In genomic region chr17:76314392-76315227, GRCh38 we compare ENCODE assay signal across 21 cellular contexts. TPM values are rescaled to one million over a fixed set of nuclear protein-coding genes. Genes with fewer than 3 reads are reported as not detected.
DNase-seq lines count a peak whose midpoint lies in the region; ATAC-seq, FAIRE-seq and TF ChIP-seq lines count a peak whose summit lies in the region.
"Had no signal": no experiment of that assay in that cellular context is flagged by ENCODE, and none has a peak within 500 bp of the region (broad histone marks: within the 10 kb centered on the region; RNA-seq: fewer than 3 reads in every experiment).

No MANE protein-coding gene starts in this region.

- no peak for TF ChIP-seq CTCF in endothelial cell of umbilical vein (IDR thresholded peaks at IDR 0.05; ENCODE audit: extremely low read depth in 1 of 2, insufficient read depth in 1 of 2, low read depth in 1 of 2, low read length in 2 of 2)
- TF ChIP-seq CTCF in mesothelial cell of epicardium (IDR thresholded peaks at IDR 0.05; ENCODE audit: unreplicated experiment): no peak
- no peak for TF ChIP-seq CTCF in vagina (IDR thresholded peaks at IDR 0.05)

- H3K36me3 ChIP-seq in endothelial cell of umbilical vein (ENCODE audit: control insufficient read depth in 2 of 2, extremely low read depth in 1 of 2, insufficient read depth in 2 of 2, low read length in 2 of 2) (peaks cover 15 to 25% of the 10 kb centered on the region in 2 experiments), vagina (peaks cover 0 to 44% of the 10 kb centered on the region in 2 donors)

- no peak overlapping the region for H2AFZ ChIP-seq in endothelial cell of umbilical vein (ENCODE audit: low read depth, low read length)
- H2AFZ ChIP-seq: GM23248 had no signal

- H3K4me1 ChIP-seq in endothelial cell of umbilical vein (ENCODE audit: control insufficient read depth, extremely low read depth, insufficient read depth, low read length) (peaks cover 30% of the 10 kb centered on the region), vagina (no peaks in the 10 kb centered on the region)
- H3K4me1 ChIP-seq: body of pancreas had no signal

- TF ChIP-seq POLR2A in endothelial cell of umbilical vein (IDR thresholded peaks at IDR 0.05; ENCODE audit: low read depth, low read length) (no peak), vagina (IDR thresholded peaks at IDR 0.05) (no peak)

- intact Hi-C loops in endothelial cell of umbilical vein (cut with micrococcal nuclease) (loop anchor here (1.0 to 10.0 kb wide), 4 partner anchors 39 to 190 kb away; partner anchors contain the start of genes PRPSAP1, RHBDF2 and SPHK1), vagina (cut with DNase I) (no loop called here)

- peak overlapping the region; percentile 53 for H3K9ac ChIP-seq in endothelial cell of umbilical vein (replicated peaks; ENCODE audit: extremely low read depth, insufficient read depth, low read length)
- H3K9ac ChIP-seq: GM23248 had no signal

- FAIRE-seq in endothelial cell of umbilical vein (lab: Jason Lieb, UNC): peak; percentile 83
- FAIRE-seq: A204.1 had no signal

- H3K27ac Mint-ChIP-seq in activated T-cell treated with anti-CD3 and anti-CD28 coated beads, Interleukin-2, amount 50 U/mL, for 72 hours: peak overlapping the region; percentile 77
- H3K27ac Mint-ChIP-seq in activated T-cell treated with anti-CD3 and anti-CD28 coated beads, Interleukin-2, amount 50 U/mL, for 24 hours: no peak overlapping the region
- peak overlapping the region; percentile 80 for H3K27ac Mint-ChIP-seq in mesothelial cell of epicardium
- H3K27ac Mint-ChIP-seq: activated naive CD4-positive, alpha-beta T cell treated with anti-CD3 and anti-CD28 coated beads, Interleukin-2, amount 50 U/mL, for 24 hours had no signal

- CTCF ChIA-PET in endothelial cell of umbilical vein (lab: Charles Lee): interaction anchor here (1.0 to 2.8 kb wide), 4 partner anchors 37 to 83 kb away, joined by 3 to 21 read pairs (median 7); partner anchors contain the start of gene SPHK1

- H3K27me3 Mint-ChIP-seq in activated T-cell treated with anti-CD3 and anti-CD28 coated beads, Interleukin-2, amount 50 U/mL, for 72 hours (ENCODE audit: low read depth): no peaks in the 10 kb centered on the region
- no peaks in the 10 kb centered on the region for H3K27me3 Mint-ChIP-seq in activated T-cell treated with anti-CD3 and anti-CD28 coated beads, Interleukin-2, amount 50 U/mL, for 24 hours
- H3K27me3 Mint-ChIP-seq in mesothelial cell of epicardium (ENCODE audit: low read depth): no peaks in the 10 kb centered on the region
- H3K27me3 Mint-ChIP-seq: activated naive CD4-positive, alpha-beta T cell treated with anti-CD3 and anti-CD28 coated beads, Interleukin-2, amount 50 U/mL, for 24 hours; CD8-positive, alpha-beta memory T cell; natural killer cell treated with Interleukin-12 subunit alpha and Interleukin-12 subunit beta and Interleukin-15 and Interleukin-18, amount 100 ng/mL, for 72 hours had no signal

- H3K4me3 ChIP-seq in endothelial cell of umbilical vein (replicated peaks in 1 of 3; ENCODE audit: insufficient read depth in 1 of 3, low read depth in 1 of 3, low read length in 3 of 3) (peak overlapping the region in 1 of 3 experiments; percentile 23), vagina (peak overlapping the region in 1 of 2 donors; percentile 21)
- H3K4me3 ChIP-seq: body of pancreas, GM23248, testis had no signal

- no peaks in the 10 kb centered on the region for H3K9me3 ChIP-seq in endothelial cell of umbilical vein (replicated peaks; ENCODE audit: control insufficient read depth, insufficient read depth, low read length)
- H3K9me3 ChIP-seq in vagina: no peaks in the 10 kb centered on the region
- H3K9me3 ChIP-seq: body of pancreas, testis had no signal

- no peaks in the 10 kb centered on the region for H3K4me1 Mint-ChIP-seq in activated T-cell treated with anti-CD3 and anti-CD28 coated beads, Interleukin-2, amount 50 U/mL, for 72 hours (ENCODE audit: low read depth)
- H3K4me1 Mint-ChIP-seq in activated T-cell treated with anti-CD3 and anti-CD28 coated beads, Interleukin-2, amount 50 U/mL, for 24 hours (ENCODE audit: low read depth): no peaks in the 10 kb centered on the region
- H3K4me1 Mint-ChIP-seq in mesothelial cell of epicardium: peaks cover 6% of the 10 kb centered on the region

- no peak overlapping the region for H3K4me3 Mint-ChIP-seq in activated T-cell treated with anti-CD3 and anti-CD28 coated beads, Interleukin-2, amount 50 U/mL, for 72 hours
- H3K4me3 Mint-ChIP-seq in activated T-cell treated with anti-CD3 and anti-CD28 coated beads, Interleukin-2, amount 50 U/mL, for 24 hours: no peak overlapping the region
- no peak overlapping the region for H3K4me3 Mint-ChIP-seq in mesothelial cell of epicardium
- H3K4me3 Mint-ChIP-seq: activated naive CD4-positive, alpha-beta T cell treated with anti-CD3 and anti-CD28 coated beads, Interleukin-2, amount 50 U/mL, for 24 hours; CD8-positive, alpha-beta memory T cell; natural killer cell treated with Interleukin-12 subunit alpha and Interleukin-12 subunit beta and Interleukin-15 and Interleukin-18, amount 100 ng/mL, for 72 hours had no signal

- no peaks in the 10 kb centered on the region for H3K27me3 ChIP-seq in endothelial cell of umbilical vein (ENCODE audit: control insufficient read depth in 2 of 2, insufficient read depth in 2 of 2, low read length in 2 of 2)
- no peaks in the 10 kb centered on the region for H3K27me3 ChIP-seq in vagina
- H3K27me3 ChIP-seq: body of pancreas, testis had no signal

- POLR2A ChIA-PET in endothelial cell of umbilical vein (lab: Charles Lee): interaction anchor here (0.6 to 1.6 kb wide), 4 partner anchors 20 to 71 kb away, joined by 3 to 8 read pairs (median 5); partner anchors contain the start of genes PRPSAP1 and SPHK1

- peaks cover 2% of the 10 kb centered on the region for H3K79me2 ChIP-seq in endothelial cell of umbilical vein (ENCODE audit: control insufficient read depth, insufficient read depth, low read length)

- no peaks in the 10 kb centered on the region for H3K9me1 ChIP-seq in endothelial cell of umbilical vein (replicated peaks; ENCODE audit: control insufficient read depth, extremely low read depth, insufficient read depth, low read length)

- BruUV-seq in endothelial cell of umbilical vein (replicated peaks; lab: Mats Ljungman, UMichigan): TSS peak; percentile 70

- H3K9me3 Mint-ChIP-seq in activated T-cell treated with anti-CD3 and anti-CD28 coated beads, Interleukin-2, amount 50 U/mL, for 72 hours: no peaks in the 10 kb centered on the region
- no peaks in the 10 kb centered on the region for H3K9me3 Mint-ChIP-seq in activated T-cell treated with anti-CD3 and anti-CD28 coated beads, Interleukin-2, amount 50 U/mL, for 24 hours
- H3K9me3 Mint-ChIP-seq in mesothelial cell of epicardium: no peaks in the 10 kb centered on the region
- H3K9me3 Mint-ChIP-seq: activated naive CD4-positive, alpha-beta T cell treated with anti-CD3 and anti-CD28 coated beads, Interleukin-2, amount 50 U/mL, for 24 hours; CD8-positive, alpha-beta memory T cell; natural killer cell treated with Interleukin-12 subunit alpha and Interleukin-12 subunit beta and Interleukin-15 and Interleukin-18, amount 100 ng/mL, for 72 hours had no signal

- no peak for ATAC-seq in activated T-cell treated with anti-CD3 and anti-CD28 coated beads, Interleukin-2, amount 50 U/mL, for 72 hours (replicated peaks in 1 of 2)
- no peak for ATAC-seq in HG03280 (IDR thresholded peaks at IDR 0.05; ENCODE audit: unreplicated experiment)
- ATAC-seq: activated CD4-positive, CD25-positive, alpha-beta regulatory T cell treated with anti-CD3 and anti-CD28 coated beads, Interleukin-2, amount 50 U/mL, for 24 hours; body of pancreas; natural killer cell treated with Interleukin-12 subunit alpha and Interleukin-12 subunit beta and Interleukin-15 and Interleukin-18, amount 100 ng/mL, for 72 hours; PC-3 had no signal

- in situ Hi-C loops in ACHN (cut with HindIII; ENCODE audit: low pct_ligation_motif_present, low pct_unique_long_range_greater_than_20kb, low sequenced_read_pairs): no loop called here

- peaks cover 2% of the 10 kb centered on the region for H4K20me1 ChIP-seq in endothelial cell of umbilical vein (replicated peaks; ENCODE audit: control insufficient read depth, extremely low read depth, insufficient read depth, low read length)

- dilution Hi-C loops in endothelial cell of umbilical vein (cut with MboI; ENCODE audit: extremely low pct_ligation_motif_present, low sequenced_read_pairs): no loop called here

- H3K27ac ChIP-seq in endothelial cell of umbilical vein (ENCODE audit: insufficient read depth, low read depth, low read length) (peak overlapping the region; percentile 71), vagina (peak overlapping the region; percentile 22)
- H3K27ac ChIP-seq: body of pancreas, GM23248 had no signal

- H3K4me2 ChIP-seq in endothelial cell of umbilical vein (ENCODE audit: insufficient read depth, low read length): peak overlapping the region; percentile 68

- H3K36me3 Mint-ChIP-seq in activated T-cell treated with anti-CD3 and anti-CD28 coated beads, Interleukin-2, amount 50 U/mL, for 72 hours (ENCODE audit: insufficient read depth in 2 of 2): peaks cover 0 to 2% of the 10 kb centered on the region in 2 donors
- H3K36me3 Mint-ChIP-seq in activated T-cell treated with anti-CD3 and anti-CD28 coated beads, Interleukin-2, amount 50 U/mL, for 24 hours (ENCODE audit: low read depth): peaks cover 57% of the 10 kb centered on the region
- H3K36me3 Mint-ChIP-seq in mesothelial cell of epicardium: peaks cover 30% of the 10 kb centered on the region
- H3K36me3 Mint-ChIP-seq: natural killer cell treated with Interleukin-12 subunit alpha and Interleukin-12 subunit beta and Interleukin-15 and Interleukin-18, amount 100 ng/mL, for 72 hours had no signal

- no peak for DNase-seq in activated T-cell treated with anti-CD3 and anti-CD28 coated beads, Interleukin-2, amount 50 U/mL, for 72 hours
- DNase-seq in activated T-cell treated with anti-CD3 and anti-CD28 coated beads, Interleukin-2, amount 50 U/mL, for 24 hours: no peak
- peak; percentile 88 for DNase-seq in endothelial cell of umbilical vein (ENCODE audit: low read depth, low spot score)
- DNase-seq in mesothelial cell of epicardium (ENCODE audit: low spot score in 2 of 2, unreplicated experiment in 2 of 2): no peak
- DNase-seq in vagina (ENCODE audit: extremely low spot score in 2 of 2): no peak
- DNase-seq in ACHN: no peak
- no peak for DNase-seq in SW 1271 (lab: John Stamatoyannopoulos, UW)
- DNase-seq: activated CD8-positive, alpha-beta memory T cell treated with anti-CD3 and anti-CD28 coated beads, Interleukin-2, amount 50 U/mL, for 4 hours; body of pancreas; CD8-positive, alpha-beta memory T cell; GM23248; NCI-H146; NCI-H524; PC-3; stimulated activated CD4-positive, alpha-beta T cell treated with anti-CD3 and anti-CD28 coated beads, Interleukin-2, amount 100 ng/mL, for 24 hours; testis had no signal

RNA-seq across cellular contexts. Expression of gene QRICH2, which starts 6.5 kb away (rescaled TPM):
- total RNA-seq in activated T-cell treated with anti-CD3 and anti-CD28 coated beads, Interleukin-2, amount 50 U/mL, for 72 hours: 1 to 10 TPM; 3.1 to 4.5 TPM
- total RNA-seq in endothelial cell of umbilical vein (7.2 and 9.6 TPM in 2 replicates), mesothelial cell of epicardium (7.2 to 8.6 TPM (median 7.7 TPM) in 3 replicates), vagina (10.8 TPM)
- polyA plus RNA-seq in endothelial cell of umbilical vein: 6.7 and 9.8 TPM in 2 replicates
- 2.0 and 3.5 TPM in 2 replicates for polyA plus RNA-seq in endothelial cell of umbilical vein (2011; cell fraction: cytosol; rRNA removed)
- polyA plus RNA-seq in endothelial cell of umbilical vein (2011; cell fraction: nucleus; rRNA removed): 32.0 and 38.0 TPM in 2 replicates
- polyA plus RNA-seq in endothelial cell of umbilical vein (2012): 2.2 and 2.7 TPM in 2 replicates
- polyA minus RNA-seq in endothelial cell of umbilical vein: 14.4 and 15.6 TPM in 2 replicates
- polyA minus RNA-seq in endothelial cell of umbilical vein (2011; cell fraction: cytosol; rRNA and poly(A)+ RNA removed): 1.5 TPM
- 13.0 and 14.6 TPM in 2 replicates for polyA minus RNA-seq in endothelial cell of umbilical vein (2011; cell fraction: nucleus; rRNA and poly(A)+ RNA removed)

RNA-seq across cellular contexts. Expression of gene PRPSAP1, which starts 39.1 kb away (rescaled TPM):
- 10 to 100 TPM; 46.4 to 52.6 TPM for total RNA-seq in activated T-cell treated with anti-CD3 and anti-CD28 coated beads, Interleukin-2, amount 50 U/mL, for 72 hours
- total RNA-seq in endothelial cell of umbilical vein (79.1 and 90.2 TPM in 2 replicates), mesothelial cell of epicardium (51.3 to 57.7 TPM (median 57.6 TPM) in 3 replicates), vagina (92.6 TPM)
- 106 and 123 TPM in 2 replicates for polyA plus RNA-seq in endothelial cell of umbilical vein
- polyA plus RNA-seq in endothelial cell of umbilical vein (2011; cell fraction: cytosol; rRNA removed): 117 and 119 TPM in 2 replicates
- polyA plus RNA-seq in endothelial cell of umbilical vein (2011; cell fraction: nucleus; rRNA removed): 331 and 391 TPM in 2 replicates
- polyA plus RNA-seq in endothelial cell of umbilical vein (2012): 70.0 and 80.9 TPM in 2 replicates
- polyA minus RNA-seq in endothelial cell of umbilical vein: 111 and 140 TPM in 2 replicates
- 35.5 TPM for polyA minus RNA-seq in endothelial cell of umbilical vein (2011; cell fraction: cytosol; rRNA and poly(A)+ RNA removed)
- 121 and 170 TPM in 2 replicates for polyA minus RNA-seq in endothelial cell of umbilical vein (2011; cell fraction: nucleus; rRNA and poly(A)+ RNA removed)

RNA-seq across cellular contexts. Expression of gene UBALD2, which starts 49.5 kb away (rescaled TPM):
- 100 to 1,000 TPM; 629 to 707 TPM for total RNA-seq in activated T-cell treated with anti-CD3 and anti-CD28 coated beads, Interleukin-2, amount 50 U/mL, for 72 hours
- total RNA-seq in endothelial cell of umbilical vein (70.9 and 75.2 TPM in 2 replicates), mesothelial cell of epicardium (25.3 to 26.4 TPM (median 25.7 TPM) in 3 replicates), vagina (18.4 TPM)
- polyA plus RNA-seq in endothelial cell of umbilical vein: 46.9 and 83.6 TPM in 2 replicates
- 31.1 and 40.9 TPM in 2 replicates for polyA plus RNA-seq in endothelial cell of umbilical vein (2011; cell fraction: cytosol; rRNA removed)
- polyA plus RNA-seq in endothelial cell of umbilical vein (2011; cell fraction: nucleus; rRNA removed): 22.5 and 28.4 TPM in 2 replicates
- 26.8 and 46.6 TPM in 2 replicates for polyA plus RNA-seq in endothelial cell of umbilical vein (2012)
- polyA minus RNA-seq in endothelial cell of umbilical vein: 19.4 and 22.0 TPM in 2 replicates
- polyA minus RNA-seq in endothelial cell of umbilical vein (2011; cell fraction: cytosol; rRNA and poly(A)+ RNA removed): 25.4 TPM
- 11.6 and 31.6 TPM in 2 replicates for polyA minus RNA-seq in endothelial cell of umbilical vein (2011; cell fraction: nucleus; rRNA and poly(A)+ RNA removed)
